ENCODE assay signal across 1 cellular context in the genomic region with DNA sequence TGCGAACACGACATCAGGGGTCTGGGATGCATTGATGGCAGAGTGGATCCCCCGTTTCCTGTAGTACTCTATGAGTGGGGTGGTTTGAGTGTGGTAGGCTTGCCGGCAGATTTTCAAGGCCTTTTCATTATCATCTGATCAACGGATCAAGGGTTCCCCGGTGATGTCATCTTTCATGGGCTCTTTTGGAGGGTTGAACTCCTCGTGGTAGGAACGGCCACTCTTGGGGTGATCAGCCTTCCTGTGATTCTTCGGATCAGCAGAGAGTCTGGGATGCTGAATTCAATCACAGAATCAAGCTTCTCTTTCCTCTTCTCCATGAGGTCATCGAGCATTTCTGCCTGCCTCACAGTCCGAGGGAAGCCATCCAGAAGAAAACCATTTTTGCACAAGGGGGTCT. TPM values are rescaled to one million over a fixed set of nuclear protein-coding genes. Genes with fewer than 3 reads are reported as not detected.
"Had no signal": no experiment of that assay in that cellular context is flagged by ENCODE, and none has a peak within 500 bp of the region (broad histone marks: within the 10 kb centered on the region; RNA-seq: fewer than 3 reads in every experiment).

No MANE protein-coding gene starts in this region.

RNA-seq across cellular contexts. Expression of a gene that starts 53.8 kb away (rescaled TPM):
- total RNA-seq: H4 had no signal
